In genomic region chr20:40658509-40658908, GRCh38 we compare ENCODE assay signal across 27 cellular contexts.
"Had no signal": no experiment of that assay in that cellular context is flagged by ENCODE, and none has a peak within 500 bp of the region (broad histone marks: within the 10 kb centered on the region; RNA-seq: fewer than 3 reads in every experiment).

No MANE protein-coding gene starts in this region.

- DNase-seq: head of caudate nucleus; hippocampal formation; kidney glomerular epithelial cell; left cardiac atrium; left lung; midbrain; mucosa of descending colon; naive thymus-derived CD8-positive, alpha-beta T cell; nucleus accumbens; pancreas; posterior cingulate gyrus; retina; right cardiac atrium; stimulated activated CD4-positive, alpha-beta T cell treated with anti-CD3 and anti-CD28 coated beads, Interleukin-1b, Interleukin-23, amount 100 ng/mL, for 48 hours; stimulated activated CD4-positive, alpha-beta T cell treated with anti-CD3 and anti-CD28 coated beads, Interleukin-2, amount 100 ng/mL, for 48 hours; stimulated activated CD4-positive, alpha-beta T cell treated with anti-CD3 and anti-CD28 coated beads, Interleukin-4, amount 100 ng/mL, for 4 hours; stimulated activated CD8-positive, alpha-beta memory T cell treated with anti-CD3 and anti-CD28 coated beads, Interleukin-4, amount 100 ng/mL, for 48 hours; stimulated activated naive CD4-positive, alpha-beta T cell treated with Interleukin-2 at 50 U/mL for 16 hours; stimulated activated naive CD8-positive, alpha-beta T cell treated with anti-CD3 and anti-CD28 coated beads, Interleukin-15, amount 100 ng/mL, for 72 hours; substantia nigra; testis; tibial artery; trophoblast cell; upper lobe of right lung had no signal

- H3K4me3 ChIP-seq: left lung, mucosa of descending colon, pancreas, prostate gland, smooth muscle cell, testis, tibial artery, upper lobe of right lung had no signal

- ATAC-seq: left lung; mucosa of descending colon; naive thymus-derived CD8-positive, alpha-beta T cell; right cardiac atrium; stimulated activated memory B cell treated with anti-CD40 and anti-IgM and Interleukin-4, amounts not matched to agents 10 μg/mL and 1 μg/mL and 100 μg/mL, for 72 hours; stimulated activated naive CD8-positive, alpha-beta T cell treated with anti-CD3 and anti-CD28 coated beads, Interleukin-15, amount 100 ng/mL, for 72 hours; upper lobe of right lung had no signal

- H3K9me3 ChIP-seq: left lung, mucosa of descending colon, pancreas, prostate gland, testis, tibial artery, upper lobe of right lung had no signal

- H3K27me3 ChIP-seq: left lung, pancreas, testis, tibial artery, upper lobe of right lung had no signal

- H3K36me3 ChIP-seq: left lung, pancreas, prostate gland, tibial artery, upper lobe of right lung had no signal

- H3K27ac ChIP-seq: left lung, pancreas, prostate gland, testis, tibial artery, upper lobe of right lung had no signal

- H3K4me1 ChIP-seq: left lung, pancreas, prostate gland, tibial artery, upper lobe of right lung had no signal
